In genomic region chr15:43185161-43186002, GRCh38 we compare ENCODE assay signal across 8 cellular contexts. TPM values are rescaled to one million over a fixed set of nuclear protein-coding genes. Genes with fewer than 3 reads are reported as not detected.
A peak's percentile ranks its signal among the peaks of the same experiment; 100 is the strongest.
DNase-seq lines count a peak whose midpoint lies in the region; ATAC-seq, FAIRE-seq and TF ChIP-seq lines count a peak whose summit lies in the region.

TSS of gene CCNDBP1 (plus strand) at chr15:43185403. CDS start at chr15:43185499, 96 bp downstream.

- peak within 1 kb of the TSS; percentile 92 for H3K27ac ChIP-seq in left ventricle myocardium inferior (replicated peaks)
- H3K27ac ChIP-seq in prostate gland = peak within 1 kb of the TSS; percentile 91 to 92

- peak within 1 kb of the TSS; percentile 96 for H3K27ac Mint-ChIP-seq in T-helper 17 cell

- under 1% methylated on average over 51 of the region's 69 CpGs for WGBS in prostate gland

- intact Hi-C loops in left ventricle myocardium inferior (cut with micrococcal nuclease) (no loop called here), prostate gland (cut with DNase I) (loop anchor here (5.0 kb wide), 1 partner anchor 53 kb away; the partner anchor contains the start of gene TMEM62)

- DNase-seq in GM13976 (ENCODE audit: low spot score) = peak; percentile 99
- DNase-seq in NCI-H1436 treated with DMSO at 0.1 percent for 48 hours (lab: John Stamatoyannopoulos, UW) = peak; percentile 19
- peak; percentile 69 to 79 (median 76) for DNase-seq in T-helper 17 cell
- peak; percentile 52 for DNase-seq in amniotic stem cell (lab: John Stamatoyannopoulos, UW)
- DNase-seq in left ventricle myocardium inferior = peak; percentile 98
- peak; percentile 92 for DNase-seq in prostate gland (ENCODE audit: low spot score)
- DNase-seq in urothelium cell line (ENCODE audit: low spot score) = peak; percentile 96

- peaks cover 7% of the 10 kb centered on the region for H3K36me3 Mint-ChIP-seq in T-helper 17 cell (ENCODE audit: low read depth)

- H3K36me3 ChIP-seq in left ventricle myocardium inferior (peaks cover 30% of the 10 kb centered on the region), prostate gland (no peaks in the 10 kb centered on the region)

- H3K4me1 ChIP-seq in left ventricle myocardium inferior (peaks cover 53% of the 10 kb centered on the region), prostate gland (replicated peaks) (peaks cover 10% of the 10 kb centered on the region)

- no peaks in the 10 kb centered on the region for H3K27me3 Mint-ChIP-seq in T-helper 17 cell

- peak; percentile 92 for FAIRE-seq in urothelium cell line (lab: Jason Lieb, UNC)

- ATAC-seq in HG02759 (IDR thresholded peaks at IDR 0.05; ENCODE audit: unreplicated experiment) (peak; percentile 95), T-helper 17 cell (peak; percentile 86)

- peaks cover 37% of the 10 kb centered on the region for H3K4me1 Mint-ChIP-seq in T-helper 17 cell

- H3K4me3 ChIP-seq in left ventricle myocardium inferior = peak within 1 kb of the TSS; percentile 88
- peak within 1 kb of the TSS; percentile 71 to 91 for H3K4me3 ChIP-seq in prostate gland

- TF ChIP-seq CTCF in GM13976 (IDR thresholded peaks at IDR 0.05; ENCODE audit: borderline replicate concordance, control extremely low read depth, extremely low read depth, insufficient read depth, missing control alignments) (no peak), left ventricle myocardium inferior (IDR thresholded peaks at IDR 0.05; ENCODE audit: borderline replicate concordance) (peak; percentile 52), prostate gland (IDR thresholded peaks at IDR 0.05) (peak; percentile 7 to 38 (median 24))

- H3K27me3 ChIP-seq in left ventricle myocardium inferior (ENCODE audit: low read depth) (no peaks in the 10 kb centered on the region), prostate gland (replicated peaks; ENCODE audit: insufficient read depth) (no peaks in the 10 kb centered on the region)

- peak; percentile 81 for TF ChIP-seq POLR2A in prostate gland (IDR thresholded peaks at IDR 0.05)

- H3K4me3 Mint-ChIP-seq in T-helper 17 cell = peak within 1 kb of the TSS; percentile 92

- in situ Hi-C loops in GM13976 (cut with MboI; ENCODE audit: low sequenced_read_pairs, unreplicated experiment) = no loop called here

- H3K9me3 ChIP-seq in T-helper 17 cell (ENCODE audit: control insufficient read depth, low read length, poor library complexity, severe bottlenecking) = no peaks in the 10 kb centered on the region
- H3K9me3 ChIP-seq in left ventricle myocardium inferior (replicated peaks) = no peaks in the 10 kb centered on the region
- H3K9me3 ChIP-seq in prostate gland = no peaks in the 10 kb centered on the region

RNA-seq across cellular contexts. Expression of gene CCNDBP1, which starts in this region (rescaled TPM):
- total RNA-seq in T-helper 17 cell (10 to 100 TPM; 73.5 to 93.6 TPM), left ventricle myocardium inferior (54.4 TPM), prostate gland (10 to 100 TPM; 63.6 to 91.9 TPM)

Comparison
In these comparisons a context has a peak if more than half of its experiments do, and no peak if none do; other contexts are left out.
1. Peak in every context shown above with its lines: DNase-seq, ATAC-seq, H3K4me3 ChIP-seq and H3K27ac ChIP-seq.
2. DNase-seq: peak in every context shown above with its lines; median percentile 99 in GM13976; 98 in left ventricle myocardium inferior; 96 in urothelium cell line; 92 in prostate gland; 76 in T-helper 17 cell; 52 in amniotic stem cell; 19 in NCI-H1436 treated with DMSO at 0.1 percent for 48 hours.